In genomic region chr4:125003840-125004239, GRCh38 we compare ENCODE assay signal across 14 cellular contexts.
DNase-seq lines count a peak whose midpoint lies in the region; ATAC-seq and TF ChIP-seq lines count a peak whose summit lies in the region.
"Had no signal": no experiment of that assay in that cellular context is flagged by ENCODE, and none has a peak within 500 bp of the region (broad histone marks: within the 10 kb centered on the region; RNA-seq: fewer than 3 reads in every experiment).

No MANE protein-coding gene starts in this region.

- H2BK12ac ChIP-seq in trophoblast cell (ENCODE audit: low read length) = no peak overlapping the region

- H3K4me1 ChIP-seq in GM23248 (ENCODE audit: insufficient read depth) (no peaks in the 10 kb centered on the region), trophoblast cell (ENCODE audit: control insufficient read depth in 1 of 2, insufficient read depth in 2 of 2, low read length in 2 of 2) (no peaks in the 10 kb centered on the region)
- H3K4me1 ChIP-seq: Caco-2 had no signal

- no peaks in the 10 kb centered on the region for H3K79me2 ChIP-seq in GM23248 (ENCODE audit: insufficient read depth)
- H3K79me2 ChIP-seq in trophoblast cell (ENCODE audit: control insufficient read depth, insufficient read depth, low read length, poor library complexity) = no peaks in the 10 kb centered on the region

- no peak for TF ChIP-seq CTCF in nephron progenitor cell (IDR thresholded peaks at IDR 0.05)

- H3K14ac ChIP-seq in trophoblast cell (ENCODE audit: low read length) = no peak overlapping the region

- H2AFZ ChIP-seq in GM23248 (no peak overlapping the region), trophoblast cell (ENCODE audit: insufficient read depth, low read length, poor library complexity) (no peak overlapping the region)

- no peak overlapping the region for H3K4me3 Mint-ChIP-seq in nephron progenitor cell
- H3K4me3 Mint-ChIP-seq: CD4-positive, CD25-positive, alpha-beta regulatory T cell; CD8-positive, alpha-beta T cell; H9 had no signal

- peaks cover 13% of the 10 kb centered on the region for H3K4me1 Mint-ChIP-seq in nephron progenitor cell
- H3K4me1 Mint-ChIP-seq: CD4-positive, CD25-positive, alpha-beta regulatory T cell had no signal

- no peak overlapping the region for H2BK5ac ChIP-seq in trophoblast cell (ENCODE audit: low read depth, low read length, poor library complexity)

- H3K27me3 Mint-ChIP-seq in nephron progenitor cell (ENCODE audit: low read depth, poor library complexity) = no peaks in the 10 kb centered on the region
- H3K27me3 Mint-ChIP-seq: CD4-positive, CD25-positive, alpha-beta regulatory T cell had no signal

- no peak overlapping the region for H3K23ac ChIP-seq in trophoblast cell (ENCODE audit: low read length)

- peak; percentile 5 for DNase-seq in Jurkat, Clone E6-1 (ENCODE audit: low read depth, low spot score)
- DNase-seq in dedifferentiated amniotic fluid mesenchymal stem cell (ENCODE audit: extremely low spot score) (peak; percentile 13), nephron progenitor cell (no peak), GM23248 (no peak), trophoblast cell (no peak)
- DNase-seq: Caco-2; CD4-positive, CD25-positive, alpha-beta regulatory T cell; CD8-positive, alpha-beta T cell; DMS153; DND-41; H9 had no signal

- no peaks in the 10 kb centered on the region for H3F3A ChIP-seq in GM23248 (ENCODE audit: insufficient read depth)

- H3K9me3 ChIP-seq in GM23248 (ENCODE audit: low read depth) = no peaks in the 10 kb centered on the region
- no peaks in the 10 kb centered on the region for H3K9me3 ChIP-seq in trophoblast cell (ENCODE audit: insufficient read depth, low read depth, low read length)
- H3K9me3 ChIP-seq: Caco-2 had no signal

- H3K4me3 ChIP-seq in Jurkat, Clone E6-1 (ENCODE audit: low read length) = no peak overlapping the region
- H3K4me3 ChIP-seq in GM23248 (no peak overlapping the region), trophoblast cell (ENCODE audit: low read depth, low read length) (no peak overlapping the region)

- no peak overlapping the region for H3K9ac ChIP-seq in GM23248
- no peak overlapping the region for H3K9ac ChIP-seq in trophoblast cell (ENCODE audit: low read length)

- no peak overlapping the region for H4K12ac ChIP-seq in trophoblast cell (ENCODE audit: low read depth, low read length)

- H3K27me3 ChIP-seq in GM23248 (replicated peaks; ENCODE audit: insufficient read depth) = no peaks in the 10 kb centered on the region
- no peaks in the 10 kb centered on the region for H3K27me3 ChIP-seq in trophoblast cell (ENCODE audit: insufficient read depth, low read length)

- H3K36me3 ChIP-seq in GM23248 (ENCODE audit: low read depth) (no peaks in the 10 kb centered on the region), trophoblast cell (ENCODE audit: control insufficient read depth in 1 of 2, insufficient read depth in 2 of 2, low read length in 2 of 2) (no peaks in the 10 kb centered on the region)

- no peaks in the 10 kb centered on the region for H3K79me1 ChIP-seq in trophoblast cell (ENCODE audit: low read length)

- no peak overlapping the region for H4K8ac ChIP-seq in trophoblast cell (ENCODE audit: low read depth, low read length)

- peaks cover 11% of the 10 kb centered on the region for H3K9me3 Mint-ChIP-seq in nephron progenitor cell

- H3K18ac ChIP-seq in trophoblast cell (ENCODE audit: low read length) = no peak overlapping the region

- H3K27ac Mint-ChIP-seq in nephron progenitor cell = peak overlapping the region; percentile 10
- H3K27ac Mint-ChIP-seq: CD4-positive, CD25-positive, alpha-beta regulatory T cell; CD8-positive, alpha-beta T cell; H9 had no signal

- peaks cover 6% of the 10 kb centered on the region for H3K36me3 Mint-ChIP-seq in nephron progenitor cell (ENCODE audit: low read depth)
- H3K36me3 Mint-ChIP-seq: CD4-positive, CD25-positive, alpha-beta regulatory T cell; CD8-positive, alpha-beta T cell had no signal

- no peak overlapping the region for H2AK5ac ChIP-seq in trophoblast cell (ENCODE audit: low read length)

- no peaks in the 10 kb centered on the region for H3K9me2 ChIP-seq in GM23248 (ENCODE audit: insufficient read depth)

- no peak overlapping the region for H3K4ac ChIP-seq in trophoblast cell (ENCODE audit: low read depth, low read length)

- 92 to 99% methylated on average over 3 of the region's 3 CpGs for WGBS in GM23248 (ENCODE audit: low coverage in 1 of 2, low lambda C conversion rate in 2 of 2, missing lambda C conversion rate in 2 of 2), 2 experiments
- no CpG with 5 or more reads among the region's 3 CpGs for WGBS in trophoblast cell (ENCODE audit: extremely low coverage, insufficient coverage, insufficient read length)

- no peak overlapping the region for H4K91ac ChIP-seq in trophoblast cell (ENCODE audit: low read depth, low read length)

- H3K27ac ChIP-seq in GM23248 (no peak overlapping the region), trophoblast cell (ENCODE audit: low read depth, low read length) (no peak overlapping the region)
- H3K27ac ChIP-seq: C4-2B had no signal

- no peak overlapping the region for H3K4me2 ChIP-seq in GM23248 (ENCODE audit: unreplicated experiment)
- no peak overlapping the region for H3K4me2 ChIP-seq in trophoblast cell (ENCODE audit: low read length)

- in situ Hi-C loops in GM23248 (cut with MboI) = no loop called here

- H2BK120ac ChIP-seq in trophoblast cell (ENCODE audit: insufficient read depth, low read length, poor library complexity) = no peak overlapping the region

- no peak for ATAC-seq in HG02981 (IDR thresholded peaks at IDR 0.05; ENCODE audit: unreplicated experiment)
- ATAC-seq: CD8-positive, alpha-beta T cell; HCT116 had no signal

- H4K20me1 ChIP-seq in GM23248 (ENCODE audit: insufficient read depth) = no peaks in the 10 kb centered on the region

Comparison
In these comparisons a context has a peak if more than half of its experiments do, and no peak if none do; other contexts are left out.
1. DNase-seq: peak in Jurkat, Clone E6-1 (single experiment) and dedifferentiated amniotic fluid mesenchymal stem cell (single experiment); none in nephron progenitor cell (single experiment), GM23248 (single experiment) and trophoblast cell (0 of 2).